Comparison of ENCODE assay signal across 2 cellular contexts in genomic region chr5:149735066-149735465, GRCh38.
TF ChIP-seq lines count a peak whose summit lies in the region.

No MANE protein-coding gene starts in this region.

TF ChIP-seq in GM23338, 12 proteins besides CTCF, POLR2A, EP300 and RAD21:
- no peak for TF ChIP-seq JUNB (IDR thresholded peaks at IDR 0.05; ENCODE audit: unreplicated experiment)
- TF ChIP-seq ZNF331 (CRISPR knock-in tag; IDR thresholded peaks at IDR 0.05; ENCODE audit: low read depth) = no peak

TF ChIP-seq in GM12878, 131 proteins besides CTCF, POLR2A, EP300 and RAD21:
- TF ChIP-seq TBL1XR1 (IDR thresholded peaks at IDR 0.05; ENCODE audit: low read depth, low read length) (no peak), SUZ12 (IDR thresholded peaks at IDR 0.05; ENCODE audit: unreplicated experiment) (no peak), FOXM1 (IDR thresholded peaks at IDR 0.05; ENCODE audit: low read depth, low read length) (no peak), KDM1A (IDR thresholded peaks at IDR 0.05; ENCODE audit: borderline replicate concordance) (no peak)
- TF ChIP-seq, protein P1, sequence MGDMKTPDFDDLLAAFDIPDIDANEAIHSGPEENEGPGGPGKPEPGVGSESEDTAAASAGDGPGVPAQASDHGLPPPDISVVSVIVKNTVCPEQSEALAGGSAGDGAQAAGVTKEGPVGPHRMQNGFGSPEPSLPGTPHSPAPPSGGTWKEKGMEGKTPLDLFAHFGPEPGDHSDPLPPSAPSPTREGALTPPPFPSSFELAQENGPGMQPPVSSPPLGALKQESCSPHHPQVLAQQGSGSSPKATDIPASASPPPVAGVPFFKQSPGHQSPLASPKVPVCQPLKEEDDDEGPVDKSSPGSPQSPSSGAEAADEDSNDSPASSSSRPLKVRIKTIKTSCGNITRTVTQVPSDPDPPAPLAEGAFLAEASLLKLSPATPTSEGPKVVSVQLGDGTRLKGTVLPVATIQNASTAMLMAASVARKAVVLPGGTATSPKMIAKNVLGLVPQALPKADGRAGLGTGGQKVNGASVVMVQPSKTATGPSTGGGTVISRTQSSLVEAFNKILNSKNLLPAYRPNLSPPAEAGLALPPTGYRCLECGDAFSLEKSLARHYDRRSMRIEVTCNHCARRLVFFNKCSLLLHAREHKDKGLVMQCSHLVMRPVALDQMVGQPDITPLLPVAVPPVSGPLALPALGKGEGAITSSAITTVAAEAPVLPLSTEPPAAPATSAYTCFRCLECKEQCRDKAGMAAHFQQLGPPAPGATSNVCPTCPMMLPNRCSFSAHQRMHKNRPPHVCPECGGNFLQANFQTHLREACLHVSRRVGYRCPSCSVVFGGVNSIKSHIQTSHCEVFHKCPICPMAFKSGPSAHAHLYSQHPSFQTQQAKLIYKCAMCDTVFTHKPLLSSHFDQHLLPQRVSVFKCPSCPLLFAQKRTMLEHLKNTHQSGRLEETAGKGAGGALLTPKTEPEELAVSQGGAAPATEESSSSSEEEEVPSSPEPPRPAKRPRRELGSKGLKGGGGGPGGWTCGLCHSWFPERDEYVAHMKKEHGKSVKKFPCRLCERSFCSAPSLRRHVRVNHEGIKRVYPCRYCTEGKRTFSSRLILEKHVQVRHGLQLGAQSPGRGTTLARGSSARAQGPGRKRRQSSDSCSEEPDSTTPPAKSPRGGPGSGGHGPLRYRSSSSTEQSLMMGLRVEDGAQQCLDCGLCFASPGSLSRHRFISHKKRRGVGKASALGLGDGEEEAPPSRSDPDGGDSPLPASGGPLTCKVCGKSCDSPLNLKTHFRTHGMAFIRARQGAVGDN (IDR thresholded peaks at IDR 0.05) = no peak
